ENCODE assay signal across 12 cellular contexts in the genomic region with DNA sequence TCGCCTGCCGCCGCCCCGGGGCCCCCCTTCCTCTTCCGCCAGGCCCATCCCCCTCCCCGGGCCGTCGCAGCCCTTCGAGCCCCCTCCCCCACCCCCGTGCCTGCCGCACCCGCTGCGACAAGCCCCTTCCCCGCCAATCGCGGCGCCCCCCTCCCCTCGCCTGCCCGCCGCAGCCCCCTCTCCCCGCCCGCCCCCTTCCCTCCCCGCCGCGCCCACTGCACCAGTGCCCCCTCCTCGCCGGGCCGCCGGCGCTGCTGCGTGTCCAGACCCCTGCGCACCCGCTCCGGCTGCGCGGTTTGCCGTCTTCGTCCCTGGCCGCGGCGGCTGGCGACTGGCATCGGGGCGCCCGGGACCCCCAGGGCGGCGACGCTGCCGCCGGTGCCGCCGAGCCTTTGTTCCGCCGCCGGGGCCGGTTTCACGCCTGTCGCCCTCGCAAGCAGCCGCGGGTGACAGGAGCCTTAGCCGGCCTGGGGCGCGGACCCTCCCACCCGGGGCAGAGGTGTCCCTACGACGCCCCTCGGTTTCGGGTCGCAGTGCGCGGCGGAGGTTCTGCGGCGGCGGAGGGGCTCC. TPM values are rescaled to one million over a fixed set of nuclear protein-coding genes. Genes with fewer than 3 reads are reported as not detected.
DNase-seq lines count a peak whose midpoint lies in the region; ATAC-seq and TF ChIP-seq lines count a peak whose summit lies in the region.
"Had no signal": no experiment of that assay in that cellular context is flagged by ENCODE, and none has a peak within 500 bp of the region (broad histone marks: within the 10 kb centered on the region; RNA-seq: fewer than 3 reads in every experiment).

No MANE protein-coding gene starts in this region.

- no peak for TF ChIP-seq CTCF in thoracic aorta (IDR thresholded peaks at IDR 0.05)

- H3K4me2 ChIP-seq in mesenchymal stem cell (ENCODE audit: low read length, poor library complexity, severe bottlenecking) = peak overlapping the region; percentile 52

- H3K9me3 ChIP-seq in mesenchymal stem cell (ENCODE audit: control insufficient read depth, low read length) = no peaks in the 10 kb centered on the region
- H3K9me3 ChIP-seq in thoracic aorta = no peaks in the 10 kb centered on the region
- H3K9me3 ChIP-seq: transverse colon had no signal

- no peak overlapping the region for H4K91ac ChIP-seq in mesenchymal stem cell (ENCODE audit: low read length)

- H3K14ac ChIP-seq in mesenchymal stem cell (ENCODE audit: low read length in 2 of 2) = no peak overlapping the region

- no peak overlapping the region for H2BK5ac ChIP-seq in mesenchymal stem cell (ENCODE audit: low read depth, low read length, poor library complexity, severe bottlenecking)

- no peak overlapping the region for H3K9ac ChIP-seq in mesenchymal stem cell (ENCODE audit: low read length)

- H2AFZ ChIP-seq in mesenchymal stem cell (ENCODE audit: low read depth, low read length) = no peak overlapping the region

- H2AK5ac ChIP-seq in mesenchymal stem cell (ENCODE audit: low read length, severe bottlenecking) = no peak overlapping the region

- H3K23ac ChIP-seq in mesenchymal stem cell (ENCODE audit: low read length in 2 of 2) = peak overlapping the region in 1 of 2 experiments; percentile 68

- no peak overlapping the region for H4K8ac ChIP-seq in mesenchymal stem cell (ENCODE audit: low read length)

- peaks cover 26% of the 10 kb centered on the region for H3K79me1 ChIP-seq in mesenchymal stem cell (replicated peaks; ENCODE audit: low read length, poor library complexity, severe bottlenecking)

- peak overlapping the region in 1 of 2 experiments; percentile 28 for H3K18ac ChIP-seq in mesenchymal stem cell (ENCODE audit: low read depth in 1 of 2, low read length in 2 of 2)

- H3K4me1 ChIP-seq in mesenchymal stem cell (ENCODE audit: control insufficient read depth, insufficient read depth, low read depth, low read length) = peaks cover 56% of the 10 kb centered on the region
- peaks cover 13 to 31% of the 10 kb centered on the region in 2 donors for H3K4me1 ChIP-seq in thoracic aorta (ENCODE audit: control insufficient read depth in 1 of 2, low read depth in 2 of 2)

- H3K4me3 ChIP-seq in mesenchymal stem cell (ENCODE audit: insufficient read depth in 1 of 2, low read depth in 1 of 2, low read length in 2 of 2) (peak overlapping the region in 1 of 2 experiments; percentile 24), thoracic aorta (peak overlapping the region; percentile 56)

- H2BK120ac ChIP-seq in mesenchymal stem cell (ENCODE audit: low read depth, low read length) = no peak overlapping the region

- H3K27me3 ChIP-seq in mesenchymal stem cell (ENCODE audit: control insufficient read depth in 1 of 2, insufficient read depth in 1 of 2, low read length in 2 of 2) (peaks cover 10 to 30% of the 10 kb centered on the region in 2 experiments), thoracic aorta (replicated peaks; ENCODE audit: insufficient read depth) (no peaks in the 10 kb centered on the region)

- peaks cover 0 to 4% of the 10 kb centered on the region in 2 experiments for H3K36me3 ChIP-seq in mesenchymal stem cell (ENCODE audit: control insufficient read depth in 1 of 2, insufficient read depth in 2 of 2, low read depth in 1 of 2, low read length in 2 of 2)
- H3K36me3 ChIP-seq in thoracic aorta = no peaks in the 10 kb centered on the region
- H3K36me3 ChIP-seq: transverse colon had no signal

- peak overlapping the region; percentile 89 for H3K27ac ChIP-seq in cingulate gyrus (ENCODE audit: low read depth, low read length)
- no peak overlapping the region for H3K27ac ChIP-seq in mesenchymal stem cell (ENCODE audit: low read length, poor library complexity, severe bottlenecking)
- H3K27ac ChIP-seq in thoracic aorta = no peak overlapping the region
- H3K27ac ChIP-seq: transverse colon had no signal

- no peak overlapping the region for H2BK12ac ChIP-seq in mesenchymal stem cell (ENCODE audit: low read length in 2 of 2)

- ATAC-seq in thoracic aorta (ENCODE audit: insufficient number of reproducible peaks, low FRiP score, low read depth) (no peak), GM19035 (IDR thresholded peaks at IDR 0.05; ENCODE audit: unreplicated experiment) (no peak)

- no peak overlapping the region for H2BK15ac ChIP-seq in mesenchymal stem cell (ENCODE audit: low read depth, poor library complexity, severe bottlenecking)

- 4% methylated on average over 48 of the region's 76 CpGs for WGBS in mesenchymal stem cell

- DNase-seq in NCI-H2227 (lab: John Stamatoyannopoulos, UW; ENCODE audit: unreplicated experiment) = peak; percentile 61
- no peak for DNase-seq in NCI-H2227 treated with DMSO at 0.1 percent for 48 hours (lab: John Stamatoyannopoulos, UW)
- DNase-seq in mesenchymal stem cell = no peak
- DNase-seq in thoracic aorta (ENCODE audit: low spot score) = no peak
- DNase-seq in NCI-H345 treated with DMSO at 0.1 percent for 48 hours (lab: John Stamatoyannopoulos, UW; ENCODE audit: unreplicated experiment) = no peak
- no peak for DNase-seq in epidermal melanocyte (ENCODE audit: insufficient read length, low spot score)
- DNase-seq: IMR-90, NCI-H187 treated with DMSO at 0.1 percent for 48 hours, occipital lobe, transverse colon had no signal

- no peak overlapping the region for H3K4ac ChIP-seq in mesenchymal stem cell (ENCODE audit: low read depth in 1 of 2, low read length in 2 of 2)

RNA-seq across cellular contexts. Expression of a gene that starts 18.1 kb away (rescaled TPM):
- polyA plus RNA-seq in mesenchymal stem cell (2013, experiment 1 of 2) = 65.7 TPM
- polyA plus RNA-seq in mesenchymal stem cell (2013, experiment 2 of 2) = 65.6 TPM
- 100 to 1,000 TPM in 1 of 2 donors, 10 to 100 TPM in 1; 94.2 to 162 TPM for total RNA-seq in thoracic aorta
